ENCODE assay signal across 25 cellular contexts in genomic region chr15:60483042-60483441, GRCh38.
"Had no signal": no experiment of that assay in that cellular context is flagged by ENCODE, and none has a peak within 500 bp of the region (broad histone marks: within the 10 kb centered on the region; RNA-seq: fewer than 3 reads in every experiment).

No MANE protein-coding gene starts in this region.

- H3K27me3 Mint-ChIP-seq: activated CD4-positive, alpha-beta memory T cell treated with anti-CD3 and anti-CD28 coated beads for 36 hours; activated CD4-positive, alpha-beta T cell treated with anti-CD3 and anti-CD28 coated beads for 36 hours; activated CD4-positive, alpha-beta T cell treated with anti-CD3 and anti-CD28 coated beads, Interleukin-2, amount 10 ng/mL, durations not matched to agents 24 days and 14 days; activated naive CD8-positive, alpha-beta T cell; central memory CD8-positive, alpha-beta T cell; dendritic cell treated with granulocyte-macrophage colony-stimulating factor and Interleukin-4, amounts not matched to agents 40 ng/mL and 50 ng/mL, for 4 days had no signal

- H3K4me3 ChIP-seq: coronary artery, dorsolateral prefrontal cortex had no signal

- H3K36me3 ChIP-seq: brain microvascular endothelial cell had no signal

- ATAC-seq: activated CD4-positive, alpha-beta T cell treated with anti-CD3 and anti-CD28 coated beads for 36 hours; activated CD8-positive, alpha-beta T cell treated with anti-CD3 and anti-CD28 coated beads, Interleukin-2, amount 10 ng/mL, durations not matched to agents 7 days and 5 days; esophagus mucosa had no signal

- DNase-seq: activated CD4-positive, alpha-beta memory T cell treated with anti-CD3 and anti-CD28 coated beads for 36 hours; activated CD4-positive, alpha-beta T cell treated with anti-CD3 and anti-CD28 coated beads for 36 hours; activated CD4-positive, alpha-beta T cell treated with anti-CD3 and anti-CD28 coated beads, Interleukin-2, amount 10 ng/mL, durations not matched to agents 24 days and 14 days; activated CD4-positive, CD25-positive, alpha-beta regulatory T cell; activated CD4-positive, CD25-positive, alpha-beta regulatory T cell treated with anti-CD3 and anti-CD28 coated beads, Interleukin-2, amount 50 U/mL, for 72 hours; activated CD8-positive, alpha-beta T cell treated with anti-CD3 and anti-CD28 coated beads, Interleukin-2, amount 10 ng/mL, durations not matched to agents 7 days and 5 days; activated effector memory CD4-positive, alpha-beta T cell treated with Interleukin-2 at 50 U/mL for 16 hours; activated gamma-delta T cell treated with Interleukin-2 at 50 U/mL for 16 hours; activated naive CD4-positive, alpha-beta T cell treated with anti-CD3 and anti-CD28 coated beads, Interleukin-2, amount 50 U/mL, for 16 hours; activated naive CD4-positive, alpha-beta T cell treated with Interleukin-2 at 50 U/mL for 16 hours; activated T-cell treated with anti-CD3 and anti-CD28 coated beads, Interleukin-2, amount 50 U/mL, for 48 hours; amniotic stem cell; anterior cingulate cortex; brain microvascular endothelial cell; dorsolateral prefrontal cortex; effector memory CD4-positive, alpha-beta T cell; endodermal cell; foreskin fibroblast; head of caudate nucleus; hippocampal formation had no signal

- H3K27ac ChIP-seq: brain microvascular endothelial cell, coronary artery, dorsolateral prefrontal cortex had no signal

- H3K4me3 Mint-ChIP-seq: activated CD4-positive, alpha-beta memory T cell treated with anti-CD3 and anti-CD28 coated beads for 36 hours; activated CD4-positive, alpha-beta T cell treated with anti-CD3 and anti-CD28 coated beads for 36 hours; activated CD4-positive, alpha-beta T cell treated with anti-CD3 and anti-CD28 coated beads, Interleukin-2, amount 10 ng/mL, durations not matched to agents 24 days and 14 days; activated CD8-positive, alpha-beta T cell treated with anti-CD3 and anti-CD28 coated beads, Interleukin-2, amount 10 ng/mL, durations not matched to agents 7 days and 5 days; activated naive CD8-positive, alpha-beta T cell; central memory CD8-positive, alpha-beta T cell; dendritic cell treated with granulocyte-macrophage colony-stimulating factor and Interleukin-4, amounts not matched to agents 40 ng/mL and 50 ng/mL, for 4 days; endodermal cell had no signal

- H3K27ac Mint-ChIP-seq: activated CD4-positive, alpha-beta memory T cell treated with anti-CD3 and anti-CD28 coated beads for 36 hours; activated CD4-positive, alpha-beta T cell treated with anti-CD3 and anti-CD28 coated beads for 36 hours; activated CD4-positive, alpha-beta T cell treated with anti-CD3 and anti-CD28 coated beads, Interleukin-2, amount 10 ng/mL, durations not matched to agents 24 days and 14 days; activated CD8-positive, alpha-beta T cell treated with anti-CD3 and anti-CD28 coated beads, Interleukin-2, amount 10 ng/mL, durations not matched to agents 7 days and 5 days; dendritic cell treated with granulocyte-macrophage colony-stimulating factor and Interleukin-4, amounts not matched to agents 40 ng/mL and 50 ng/mL, for 4 days; endodermal cell had no signal

- H3K27me3 ChIP-seq: brain microvascular endothelial cell, dorsolateral prefrontal cortex had no signal

- H3K9me3 Mint-ChIP-seq: activated CD4-positive, alpha-beta memory T cell treated with anti-CD3 and anti-CD28 coated beads for 36 hours; activated CD4-positive, alpha-beta T cell treated with anti-CD3 and anti-CD28 coated beads, Interleukin-2, amount 10 ng/mL, durations not matched to agents 24 days and 14 days; central memory CD8-positive, alpha-beta T cell; dendritic cell treated with granulocyte-macrophage colony-stimulating factor and Interleukin-4, amounts not matched to agents 40 ng/mL and 50 ng/mL, for 4 days; endodermal cell had no signal
